Comparison of ENCODE assay signal across 15 cellular contexts in the genomic region with DNA sequence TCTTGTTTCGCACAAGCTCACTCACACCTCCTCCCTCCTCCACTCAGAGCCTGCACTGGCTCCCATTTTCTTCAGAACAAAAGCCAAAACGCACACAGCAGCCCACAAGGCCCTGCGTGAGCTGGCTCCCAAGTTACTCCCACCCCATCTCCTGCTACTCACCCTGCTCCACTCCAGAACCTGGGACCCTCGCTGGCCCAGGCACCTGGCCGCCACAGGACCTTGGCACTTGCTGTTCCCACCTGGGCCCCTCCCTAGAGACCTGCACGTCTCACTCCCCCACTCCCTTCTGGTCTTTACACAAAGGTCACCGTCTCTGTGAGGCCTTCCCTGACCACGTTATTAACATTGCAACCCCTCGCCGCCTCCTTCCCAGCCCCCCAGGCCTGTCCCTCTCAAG. TPM values are rescaled to one million over a fixed set of nuclear protein-coding genes. Genes with fewer than 3 reads are reported as not detected.
DNase-seq lines count a peak whose midpoint lies in the region; ATAC-seq and TF ChIP-seq lines count a peak whose summit lies in the region.
"Had no signal": no experiment of that assay in that cellular context is flagged by ENCODE, and none has a peak within 500 bp of the region (broad histone marks: within the 10 kb centered on the region; RNA-seq: fewer than 3 reads in every experiment).

No MANE protein-coding gene starts in this region.

- H4K20me1 ChIP-seq in OCI-LY1 (ENCODE audit: insufficient read depth, low read length), result no peaks in the 10 kb centered on the region

- no peak overlapping the region for H2BK5ac ChIP-seq in neuronal stem cell (ENCODE audit: low read length)

- H3K27ac ChIP-seq in OCI-LY1 (ENCODE audit: low read depth, low read length, poor library complexity, severe bottlenecking) (peak overlapping the region; percentile 65), neuronal stem cell (replicated peaks; ENCODE audit: low read length) (no peak overlapping the region), SJCRH30 (no peak overlapping the region)
- H3K27ac ChIP-seq: cardiac muscle cell, GM23248, ovary had no signal

- H3K23ac ChIP-seq in neuronal stem cell (ENCODE audit: low read depth, low read length, poor library complexity), result no peak overlapping the region

- H3K18ac ChIP-seq in neuronal stem cell (ENCODE audit: low read length), result peak overlapping the region; percentile 87

- H3K27me3 ChIP-seq in OCI-LY1 (ENCODE audit: insufficient read depth, low read length) (no peaks in the 10 kb centered on the region), neuronal stem cell (ENCODE audit: control insufficient read depth in 3 of 3, insufficient read depth in 3 of 3, low read depth in 1 of 3, low read length in 3 of 3) (no peaks in the 10 kb centered on the region), SJCRH30 (no peaks in the 10 kb centered on the region)
- H3K27me3 ChIP-seq: cardiac muscle cell, left lung, ovary had no signal

- H3K27me3 Mint-ChIP-seq in activated T-cell treated with anti-CD3 and anti-CD28 coated beads, Interleukin-2, amount 50 U/mL, for 4 hours (ENCODE audit: low read depth), result no peaks in the 10 kb centered on the region
- H3K27me3 Mint-ChIP-seq in central memory CD8-positive, alpha-beta T cell, result no peaks in the 10 kb centered on the region

- H3F3A ChIP-seq in OCI-LY1 (ENCODE audit: insufficient read depth, low read length), result no peaks in the 10 kb centered on the region

- no peak overlapping the region for H3K14ac ChIP-seq in neuronal stem cell (ENCODE audit: low read length)

- H3K9ac ChIP-seq in OCI-LY1 (ENCODE audit: low read length) (no peak overlapping the region; the same call in 1 of the 2 replicates), neuronal stem cell (ENCODE audit: low read depth, low read length, poor library complexity) (no peak overlapping the region)
- H3K9ac ChIP-seq: GM23248 had no signal

- peaks cover 33% of the 10 kb centered on the region for H3K79me2 ChIP-seq in OCI-LY1 (ENCODE audit: insufficient read depth, low read length)

- no peaks in the 10 kb centered on the region for H3K36me3 Mint-ChIP-seq in activated T-cell treated with anti-CD3 and anti-CD28 coated beads, Interleukin-2, amount 50 U/mL, for 4 hours (ENCODE audit: insufficient read depth)
- peaks cover 26% of the 10 kb centered on the region for H3K36me3 Mint-ChIP-seq in central memory CD8-positive, alpha-beta T cell (ENCODE audit: insufficient read depth)

- H3K4ac ChIP-seq in neuronal stem cell (ENCODE audit: low read length), result no peak overlapping the region

- H3K4me2 ChIP-seq in OCI-LY1 (ENCODE audit: low read length) (no peak overlapping the region), neuronal stem cell (ENCODE audit: insufficient read depth, low read length, poor library complexity, severe bottlenecking) (no peak overlapping the region)

- no peaks in the 10 kb centered on the region for H3K9me3 Mint-ChIP-seq in activated T-cell treated with anti-CD3 and anti-CD28 coated beads, Interleukin-2, amount 50 U/mL, for 4 hours
- H3K9me3 Mint-ChIP-seq in central memory CD8-positive, alpha-beta T cell, result no peaks in the 10 kb centered on the region

- TF ChIP-seq CTCF in OCI-LY1 (IDR thresholded peaks at IDR 0.05; ENCODE audit: low read length), result no peak

- peak overlapping the region; percentile 66 for H2AK5ac ChIP-seq in neuronal stem cell (ENCODE audit: low read depth, low read length)

- H3K4me1 ChIP-seq in OCI-LY1 (ENCODE audit: insufficient read depth, low read length, severe bottlenecking) (peaks cover 50% of the 10 kb centered on the region), neuronal stem cell (ENCODE audit: control insufficient read depth in 2 of 2, insufficient read depth in 1 of 2, low read depth in 1 of 2, low read length in 2 of 2) (peaks cover 25 to 43% of the 10 kb centered on the region in 2 donors), SJCRH30 (peaks cover 27% of the 10 kb centered on the region)

- H2BK15ac ChIP-seq in neuronal stem cell (ENCODE audit: low read length), result peak overlapping the region; percentile 73

- H3K9me3 ChIP-seq in OCI-LY1 (ENCODE audit: low read length), result no peaks in the 10 kb centered on the region
- no peaks in the 10 kb centered on the region for H3K9me3 ChIP-seq in neuronal stem cell (replicated peaks in 1 of 2; ENCODE audit: control insufficient read depth in 2 of 2, insufficient read depth in 1 of 2, low read depth in 1 of 2, low read length in 2 of 2)
- no peaks in the 10 kb centered on the region for H3K9me3 ChIP-seq in SJCRH30 (replicated peaks)
- H3K9me3 ChIP-seq: left lung, ovary had no signal

- no peak overlapping the region for H3K4me3 ChIP-seq in OCI-LY1 (ENCODE audit: low read depth, low read length, poor library complexity, severe bottlenecking)
- no peak overlapping the region for H3K4me3 ChIP-seq in neuronal stem cell (ENCODE audit: low read length in 2 of 2)
- H3K4me3 ChIP-seq in SJCRH30, result no peak overlapping the region
- H3K4me3 ChIP-seq: cardiac muscle cell, GM23248, ovary had no signal

- peaks cover 58% of the 10 kb centered on the region for H3K4me1 Mint-ChIP-seq in activated T-cell treated with anti-CD3 and anti-CD28 coated beads, Interleukin-2, amount 50 U/mL, for 4 hours (ENCODE audit: low read depth)
- H3K4me1 Mint-ChIP-seq in central memory CD8-positive, alpha-beta T cell, result peaks cover 80% of the 10 kb centered on the region

- H3K36me3 ChIP-seq in OCI-LY1 (ENCODE audit: insufficient read depth, low read length) (peaks cover 4% of the 10 kb centered on the region; the same call in 1 of the 2 replicates), neuronal stem cell (replicated peaks in 1 of 2; ENCODE audit: control insufficient read depth in 2 of 2, insufficient read depth in 2 of 2, low read length in 2 of 2) (no peaks in the 10 kb centered on the region), SJCRH30 (peaks cover 9% of the 10 kb centered on the region)
- H3K36me3 ChIP-seq: cardiac muscle cell, ovary had no signal

- ATAC-seq in activated T-cell treated with anti-CD3 and anti-CD28 coated beads, Interleukin-2, amount 50 U/mL, for 4 hours, result no peak
- no peak for ATAC-seq in central memory CD8-positive, alpha-beta T cell (replicated peaks; ENCODE audit: extremely low read depth, poor library complexity, severe bottlenecking)

- H3K27ac Mint-ChIP-seq in central memory CD8-positive, alpha-beta T cell (ENCODE audit: low read depth), result peak overlapping the region; percentile 97

- no CpG with 5 or more reads among the region's 10 CpGs for WGBS in neuronal stem cell (ENCODE audit: extremely low coverage in 2 of 2, insufficient read length in 2 of 2, insufficient replicate concordance in 1 of 2), 2 donors

- no peak for DNase-seq in activated T-cell treated with anti-CD3 and anti-CD28 coated beads, Interleukin-2, amount 50 U/mL, for 4 hours
- DNase-seq in activated T-cell treated with anti-CD3 and anti-CD28 coated beads, Interleukin-2, amount 50 U/mL, for 1 hour, result no peak
- no peak for DNase-seq in central memory CD8-positive, alpha-beta T cell (ENCODE audit: low spot score in 2 of 2)
- DNase-seq in neuronal stem cell (ENCODE audit: low spot score), result no peak
- no peak for DNase-seq in activated CD4-positive, CD25-positive, alpha-beta regulatory T cell (lab: John Stamatoyannopoulos, UW)
- no peak for DNase-seq in NCI-H1417 treated with DMSO at 0.1 percent for 48 hours (lab: John Stamatoyannopoulos, UW)
- DNase-seq in SJCRH30, result no peak
- DNase-seq: GM23248, left lung, NCI-H1092, ovary had no signal

- H3K4me3 Mint-ChIP-seq in activated T-cell treated with anti-CD3 and anti-CD28 coated beads, Interleukin-2, amount 50 U/mL, for 4 hours, result peak overlapping the region; percentile 94
- H3K4me3 Mint-ChIP-seq in central memory CD8-positive, alpha-beta T cell, result peak overlapping the region; percentile 86

- H3K9me2 ChIP-seq in OCI-LY1 (ENCODE audit: low read depth, low read length), result no peaks in the 10 kb centered on the region

- no peak overlapping the region for H2BK12ac ChIP-seq in neuronal stem cell (ENCODE audit: low read length)

- no peak overlapping the region for H2BK120ac ChIP-seq in neuronal stem cell (ENCODE audit: low read depth, low read length)

- H2AFZ ChIP-seq in OCI-LY1 (ENCODE audit: low read length) (no peak overlapping the region), neuronal stem cell (ENCODE audit: low read length) (peak overlapping the region; percentile 77)
- H2AFZ ChIP-seq: GM23248 had no signal

- H4K8ac ChIP-seq in neuronal stem cell (ENCODE audit: low read depth, low read length), result no peak overlapping the region

- H4K91ac ChIP-seq in neuronal stem cell (ENCODE audit: low read depth, low read length, poor library complexity), result no peak overlapping the region

- H3K79me1 ChIP-seq in neuronal stem cell (ENCODE audit: low read depth, low read length), result peaks cover 2% of the 10 kb centered on the region

RNA-seq across cellular contexts. Expression of a gene that starts 0.9 kb away (rescaled TPM):
- total RNA-seq in activated T-cell treated with anti-CD3 and anti-CD28 coated beads, Interleukin-2, amount 50 U/mL, for 4 hours, result 100 to 1,000 TPM; 157 to 188 (median 184) TPM
- polyA plus RNA-seq in neuronal stem cell (2013, experiment 1 of 2), result 10.5 TPM
- 8.0 TPM for polyA plus RNA-seq in neuronal stem cell (2013, experiment 2 of 2)
- 0.36 and 1.1 TPM in 2 replicates for total RNA-seq in SJCRH30 (2014; rRNA removed; shearing (Covaris generic))
- total RNA-seq: GM23248, NCI-H460, RPMI7951 had no signal
- polyA plus RNA-seq: GM23248 had no signal

RNA-seq across cellular contexts. Expression of a gene that starts 32.1 kb away (rescaled TPM):
- total RNA-seq in activated T-cell treated with anti-CD3 and anti-CD28 coated beads, Interleukin-2, amount 50 U/mL, for 4 hours, result under 1 TPM in 2 of 3 donors, not detected in 1; 0.26 to 0.35 TPM
- 4.2 TPM for polyA plus RNA-seq in neuronal stem cell (2013, experiment 1 of 2)
- polyA plus RNA-seq in neuronal stem cell (2013, experiment 2 of 2), result 4.3 TPM
- 28.9 and 30.9 TPM in 2 replicates for total RNA-seq in SJCRH30 (2014; rRNA removed; shearing (Covaris generic))

RNA-seq across cellular contexts. Expression of a gene that starts 59.9 kb away (rescaled TPM):
- under 1 TPM; 0.03 to 0.33 (median 0.05) TPM for total RNA-seq in activated T-cell treated with anti-CD3 and anti-CD28 coated beads, Interleukin-2, amount 50 U/mL, for 4 hours
- polyA plus RNA-seq in neuronal stem cell (2013, experiment 1 of 2), result 0.78 TPM
- 0.86 TPM for polyA plus RNA-seq in neuronal stem cell (2013, experiment 2 of 2)
- under 0.01 and 0.02 TPM in 2 replicates for total RNA-seq in SJCRH30 (2014; rRNA removed; shearing (Covaris generic))
- polyA plus RNA-seq: cardiac muscle cell had no signal

Comparison
In these comparisons a context has a peak if more than half of its experiments do, and no peak if none do; other contexts are left out.
1. RNA of a gene that starts 0.9 kb away (total RNA-seq): 157 to 188 TPM in activated T-cell treated with anti-CD3 and anti-CD28 coated beads, Interleukin-2, amount 50 U/mL, for 4 hours; 0.36 to 1.1 TPM in SJCRH30; every median in the first group is over 10 times any median in the second.
2. RNA of a gene that starts 32.1 kb away (total RNA-seq): 28.9 to 30.9 TPM in SJCRH30; 0.26 to 0.35 TPM in activated T-cell treated with anti-CD3 and anti-CD28 coated beads, Interleukin-2, amount 50 U/mL, for 4 hours; every median in the first group is over 10 times any median in the second.